In genomic region chr12:14957769-14958168, GRCh38 we compare ENCODE assay signal across 14 cellular contexts. TPM values are rescaled to one million over a fixed set of nuclear protein-coding genes. Genes with fewer than 3 reads are reported as not detected.
DNase-seq lines count a peak whose midpoint lies in the region; ATAC-seq and TF ChIP-seq lines count a peak whose summit lies in the region.
"Had no signal": no experiment of that assay in that cellular context is flagged by ENCODE, and none has a peak within 500 bp of the region (broad histone marks: within the 10 kb centered on the region; RNA-seq: fewer than 3 reads in every experiment).

No MANE protein-coding gene starts in this region.

- no peak overlapping the region for H3K9ac ChIP-seq in SK-N-MC (ENCODE audit: insufficient read length)
- peak overlapping the region in 3 of 5 donors; percentile 4 to 44 (median 15) for H3K9ac ChIP-seq in subcutaneous abdominal adipose tissue (ENCODE audit: low read length in 5 of 5)

- H3K9me3 ChIP-seq in SK-N-MC (ENCODE audit: low read depth, low read length) (no peaks in the 10 kb centered on the region), gastroesophageal sphincter (no peaks in the 10 kb centered on the region), subcutaneous abdominal adipose tissue (ENCODE audit: control insufficient read depth in 5 of 5, low read length in 5 of 5) (no peaks in the 10 kb centered on the region)
- H3K9me3 ChIP-seq: HAP-1 had no signal

- H3K27me3 ChIP-seq in gastroesophageal sphincter = no peaks in the 10 kb centered on the region
- H3K27me3 ChIP-seq in subcutaneous abdominal adipose tissue (ENCODE audit: control insufficient read depth in 5 of 5, insufficient read depth in 4 of 5, low read length in 5 of 5) = peaks cover 0 to 2% (median 0%) of the 10 kb centered on the region in 5 donors

- TF ChIP-seq CTCF in gastroesophageal sphincter (IDR thresholded peaks at IDR 0.05) = no peak

- no peaks in the 10 kb centered on the region for H3K27me3 Mint-ChIP-seq in activated CD4-positive, alpha-beta T cell treated with anti-CD3 and anti-CD28 coated beads, Interleukin-2, amount 10 ng/mL, durations not matched to agents 24 days and 14 days

- H3K27ac Mint-ChIP-seq in activated CD4-positive, alpha-beta T cell treated with anti-CD3 and anti-CD28 coated beads, Interleukin-2, amount 10 ng/mL, durations not matched to agents 24 days and 14 days = peak overlapping the region; percentile 100

- no peaks in the 10 kb centered on the region for H3K36me3 ChIP-seq in SK-N-MC (ENCODE audit: insufficient read depth, low read length)
- no peaks in the 10 kb centered on the region for H3K36me3 ChIP-seq in gastroesophageal sphincter
- H3K36me3 ChIP-seq in subcutaneous abdominal adipose tissue (ENCODE audit: control insufficient read depth in 5 of 5, insufficient read depth in 5 of 5, low read length in 5 of 5) = no peaks in the 10 kb centered on the region
- H3K36me3 ChIP-seq: HAP-1 had no signal

- no peak for TF ChIP-seq EP300 in gastroesophageal sphincter (IDR thresholded peaks at IDR 0.05)

- peaks cover 41% of the 10 kb centered on the region for H3K36me3 Mint-ChIP-seq in activated CD4-positive, alpha-beta T cell treated with anti-CD3 and anti-CD28 coated beads, Interleukin-2, amount 10 ng/mL, durations not matched to agents 24 days and 14 days (ENCODE audit: low read depth)

- ATAC-seq in gastroesophageal sphincter = no peak

- no peaks in the 10 kb centered on the region for H3K9me3 Mint-ChIP-seq in activated CD4-positive, alpha-beta T cell treated with anti-CD3 and anti-CD28 coated beads, Interleukin-2, amount 10 ng/mL, durations not matched to agents 24 days and 14 days

- H3K4me1 ChIP-seq in gastroesophageal sphincter (peaks cover 3 to 36% (median 3%) of the 10 kb centered on the region in 3 donors), subcutaneous abdominal adipose tissue (ENCODE audit: control insufficient read depth in 5 of 5, insufficient read depth in 5 of 5, low read length in 5 of 5) (peaks cover 5 to 71% (median 35%) of the 10 kb centered on the region in 5 donors)
- H3K4me1 ChIP-seq: HAP-1 had no signal

- intact Hi-C loops in activated CD4-positive, alpha-beta T cell treated with anti-CD3 and anti-CD28 coated beads, Interleukin-2, amount 10 ng/mL, durations not matched to agents 24 days and 14 days (cut with micrococcal nuclease) = loop anchor here (5.0 to 10.0 kb wide), 3 partner anchors 565 to 1853 kb away; partner anchors contain the start of genes GSG1 and STRAP

- H3K4me3 ChIP-seq in SK-N-MC = no peak overlapping the region
- no peak overlapping the region for H3K4me3 ChIP-seq in gastroesophageal sphincter
- H3K4me3 ChIP-seq in subcutaneous abdominal adipose tissue (ENCODE audit: low read depth in 1 of 5, low read length in 5 of 5) = peak overlapping the region in 2 of 5 donors; percentile 11 to 24
- H3K4me3 ChIP-seq: HAP-1 had no signal

- peak overlapping the region; percentile 63 for H3K27ac ChIP-seq in SK-N-MC
- peak overlapping the region; percentile 64 to 77 (median 70) for H3K27ac ChIP-seq in gastroesophageal sphincter
- H3K27ac ChIP-seq in subcutaneous abdominal adipose tissue (ENCODE audit: low read depth, low read length) = peak overlapping the region; percentile 18

- TF ChIP-seq POLR2A in gastroesophageal sphincter (IDR thresholded peaks at IDR 0.05) = no peak

- DNase-seq in activated CD4-positive, alpha-beta T cell treated with anti-CD3 and anti-CD28 coated beads, Interleukin-2, amount 10 ng/mL, durations not matched to agents 24 days and 14 days = peak; percentile 65
- DNase-seq in activated CD4-positive, alpha-beta T cell treated with anti-CD3 and anti-CD28 coated beads for 1 hour = no peak
- no peak for DNase-seq in SK-N-MC (ENCODE audit: low read depth, low spot score)
- no peak for DNase-seq in COLO668 (lab: John Stamatoyannopoulos, UW; ENCODE audit: unreplicated experiment)
- no peak for DNase-seq in NCI-H1930 (lab: John Stamatoyannopoulos, UW)
- no peak for DNase-seq in activated CD8-positive, alpha-beta memory T cell treated with anti-CD3 and anti-CD28 coated beads for 24 hours
- DNase-seq: activated CD4-positive, alpha-beta T cell treated with anti-CD3 and anti-CD28 coated beads, Interleukin-2, amount 50 U/mL, for 1 hour; NCI-H524 treated with DMSO at 0.1 percent for 48 hours had no signal

- peaks cover 62% of the 10 kb centered on the region for H3K4me1 Mint-ChIP-seq in activated CD4-positive, alpha-beta T cell treated with anti-CD3 and anti-CD28 coated beads, Interleukin-2, amount 10 ng/mL, durations not matched to agents 24 days and 14 days

- H3K4me3 Mint-ChIP-seq in activated CD4-positive, alpha-beta T cell treated with anti-CD3 and anti-CD28 coated beads, Interleukin-2, amount 10 ng/mL, durations not matched to agents 24 days and 14 days = peak overlapping the region; percentile 99

- 14 to 31% methylated on average over 3 of the region's 3 CpGs for WGBS in gastroesophageal sphincter (ENCODE audit: low coverage in 1 of 2), 2 donors

RNA-seq across cellular contexts. Expression of gene ARHGDIB, which starts 3.6 kb away (rescaled TPM):
- 452 TPM in 2 replicates for total RNA-seq in activated CD4-positive, alpha-beta T cell treated with anti-CD3 and anti-CD28 coated beads, Interleukin-2, amount 10 ng/mL, durations not matched to agents 24 days and 14 days
- total RNA-seq in gastroesophageal sphincter = 100 to 1,000 TPM in 1 of 4 donors, 10 to 100 TPM in 3; 22.4 to 108 (median 74.2) TPM

RNA-seq across cellular contexts. Expression of gene PDE6H, which starts 15.1 kb away (rescaled TPM):
- not detected in 2 replicates for total RNA-seq in activated CD4-positive, alpha-beta T cell treated with anti-CD3 and anti-CD28 coated beads, Interleukin-2, amount 10 ng/mL, durations not matched to agents 24 days and 14 days
- not detected for total RNA-seq in gastroesophageal sphincter
- total RNA-seq: cerebellum, HT1080, pulmonary artery endothelial cell had no signal

RNA-seq across cellular contexts. Expression of gene ERP27, which starts 19.4 kb away (rescaled TPM):
- 1.5 and 1.8 TPM in 2 replicates for total RNA-seq in activated CD4-positive, alpha-beta T cell treated with anti-CD3 and anti-CD28 coated beads, Interleukin-2, amount 10 ng/mL, durations not matched to agents 24 days and 14 days
- 1 to 10 TPM in 1 of 4 donors, under 1 TPM in 2, not detected in 1; 0.54 to 3.4 (median 0.96) TPM for total RNA-seq in gastroesophageal sphincter
- total RNA-seq: cerebellum had no signal

Comparison
In these comparisons a context has a peak if more than half of its experiments do, and no peak if none do; other contexts are left out.
1. H3K27ac ChIP-seq: peak in every context shown above with its lines; median percentile 70 in gastroesophageal sphincter; 63 in SK-N-MC; 18 in subcutaneous abdominal adipose tissue.